ENCODE assay signal across 1 cellular context in genomic region chr6:10824819-10825218, GRCh38.
A peak's percentile ranks its signal among the peaks of the same experiment; 100 is the strongest.
TF ChIP-seq lines count a peak whose summit lies in the region.

No MANE protein-coding gene starts in this region.

TF ChIP-seq in K562, 482 proteins besides CTCF, POLR2A, EP300 and RAD21 (continued from another document):
- no peak for TF ChIP-seq RBM39 (optimal IDR thresholded peaks at IDR 0.05; ENCODE audit: low read depth, low read length)
- no peak for TF ChIP-seq CREB1 (IDR thresholded peaks at IDR 0.05)
- TF ChIP-seq CREB1 (CRISPR knock-in tag; IDR thresholded peaks at IDR 0.05) = no peak
- no peak for TF ChIP-seq ZNF41 (CRISPR knock-in tag; conservative IDR thresholded peaks at IDR 0.05)
- peak; percentile 75 for TF ChIP-seq USF2 (CRISPR knock-in tag; IDR thresholded peaks at IDR 0.05)
- no peak for TF ChIP-seq ZNF324 (CRISPR knock-in tag; IDR thresholded peaks at IDR 0.05)
- no peak for TF ChIP-seq ESRRA (IDR thresholded peaks at IDR 0.05; ENCODE audit: borderline replicate concordance, low read depth)
- TF ChIP-seq NEUROD1 (IDR thresholded peaks at IDR 0.05; ENCODE audit: borderline replicate concordance, low read depth, low read length, partially characterized antibody) = no peak
- peak; percentile 77 for TF ChIP-seq TOE1 (IDR thresholded peaks at IDR 0.05; ENCODE audit: borderline replicate concordance)
- no peak for TF ChIP-seq TOE1 (CRISPR knock-in tag; IDR thresholded peaks at IDR 0.05; ENCODE audit: borderline replicate concordance, low read depth)
- peak; percentile 59 for TF ChIP-seq USF1 (CRISPR knock-in tag; IDR thresholded peaks at IDR 0.05)
- peak; percentile 91 for TF ChIP-seq RAD51 (IDR thresholded peaks at IDR 0.05; ENCODE audit: borderline replicate concordance, low read depth)
- TF ChIP-seq NBN (IDR thresholded peaks at IDR 0.05; ENCODE audit: low read depth) = no peak
- no peak for TF ChIP-seq TAF9B (IDR thresholded peaks at IDR 0.05; ENCODE audit: partially characterized antibody)
- TF ChIP-seq FOXM1 (IDR thresholded peaks at IDR 0.05; ENCODE audit: low read depth) = no peak
- no peak for TF ChIP-seq FOXM1 (CRISPR knock-in tag; IDR thresholded peaks at IDR 0.05; ENCODE audit: low read depth)
- no peak for TF ChIP-seq ZNF140 (CRISPR knock-in tag; IDR thresholded peaks at IDR 0.05)
- TF ChIP-seq ZNF197 (CRISPR knock-in tag; IDR thresholded peaks at IDR 0.05; ENCODE audit: low read depth) = no peak
- no peak for TF ChIP-seq MYC (IDR thresholded peaks at IDR 0.05; ENCODE audit: low read depth, low read length)
- TF ChIP-seq MYC (CRISPR knock-in tag; IDR thresholded peaks at IDR 0.05; ENCODE audit: borderline replicate concordance, low read depth) = no peak
- no peak for TF ChIP-seq XRCC4 (IDR thresholded peaks at IDR 0.05; ENCODE audit: extremely low read depth, insufficient read depth, insufficient read length)
- TF ChIP-seq POLR2AphosphoS5 (IDR thresholded peaks at IDR 0.05; ENCODE audit: control insufficient read depth, insufficient read depth, low read depth, low read length) = no peak
- no peak for TF ChIP-seq RBM17 (IDR thresholded peaks at IDR 0.05; ENCODE audit: borderline replicate concordance, low read depth, low read length)
- no peak for TF ChIP-seq ZNF347 (CRISPR knock-in tag; IDR thresholded peaks at IDR 0.05; ENCODE audit: low read depth)
- TF ChIP-seq TCF7 (IDR thresholded peaks at IDR 0.05; ENCODE audit: borderline replicate concordance) = no peak
- TF ChIP-seq ZNF395 (CRISPR knock-in tag; IDR thresholded peaks at IDR 0.05) = no peak
- peak; percentile 89 for TF ChIP-seq NFYB (IDR thresholded peaks at IDR 0.05; ENCODE audit: extremely low read depth, insufficient read length)
